17 cellular contexts compared by ENCODE assay signal in the genomic region with DNA sequence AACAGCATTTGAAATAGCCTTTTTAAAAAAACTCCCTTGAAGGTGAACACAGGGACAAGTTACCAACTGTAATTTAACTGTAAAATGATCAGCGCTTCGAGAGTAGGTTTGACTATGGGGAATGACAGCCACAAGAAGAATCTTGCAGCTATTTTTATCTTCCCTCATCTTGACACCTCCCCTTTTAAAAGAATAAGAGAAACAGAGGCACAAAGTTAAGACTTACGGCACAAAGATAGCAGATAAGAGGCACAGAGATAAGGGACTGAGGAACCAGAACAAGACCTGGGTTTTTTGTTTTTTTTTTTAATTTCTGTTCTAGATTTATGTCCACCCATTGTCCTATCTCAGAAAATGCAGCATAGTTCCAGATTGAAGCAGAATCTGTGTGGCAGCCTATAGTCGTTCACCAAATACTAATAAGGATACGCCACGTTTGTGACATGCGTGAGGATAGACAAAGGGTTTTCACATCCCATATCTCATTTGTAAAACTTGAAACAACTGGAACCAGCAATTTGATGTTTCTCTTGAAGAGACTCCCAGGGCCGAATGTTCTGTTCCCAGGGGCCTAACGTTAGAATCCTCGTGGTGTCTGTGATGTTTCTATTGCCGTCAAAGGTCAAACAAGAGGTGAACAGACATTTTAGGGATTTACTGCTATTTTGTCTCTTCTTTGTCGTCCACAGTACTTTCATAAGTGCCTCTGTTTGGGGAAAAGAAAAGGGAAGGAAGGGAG.
DNase-seq lines count a peak whose midpoint lies in the region; ATAC-seq and TF ChIP-seq lines count a peak whose summit lies in the region.
"Had no signal": no experiment of that assay in that cellular context is flagged by ENCODE, and none has a peak within 500 bp of the region (broad histone marks: within the 10 kb centered on the region; RNA-seq: fewer than 3 reads in every experiment).

No MANE protein-coding gene starts in this region.

- no peaks in the 10 kb centered on the region for H3K36me3 Mint-ChIP-seq in activated naive CD8-positive, alpha-beta T cell treated with anti-CD3 and anti-CD28 coated beads, Interleukin-2, amount 50 U/mL, for 24 hours (ENCODE audit: low read depth)
- peaks cover 7% of the 10 kb centered on the region for H3K36me3 Mint-ChIP-seq in natural killer cell
- H3K36me3 Mint-ChIP-seq: CD14-positive monocyte had no signal

- no peak for TF ChIP-seq CTCF in natural killer cell (IDR thresholded peaks at IDR 0.05)

- peak overlapping the region; percentile 45 for H3K4me3 Mint-ChIP-seq in activated naive CD8-positive, alpha-beta T cell treated with anti-CD3 and anti-CD28 coated beads, Interleukin-2, amount 50 U/mL, for 24 hours
- H3K4me3 Mint-ChIP-seq in natural killer cell, result peak overlapping the region; percentile 86
- H3K4me3 Mint-ChIP-seq: CD14-positive monocyte, GM23338 had no signal

- ATAC-seq in activated naive CD8-positive, alpha-beta T cell treated with anti-CD3 and anti-CD28 coated beads, Interleukin-2, amount 50 U/mL, for 24 hours, result no peak
- no peak for ATAC-seq in natural killer cell
- no peak for ATAC-seq in HG03342 (IDR thresholded peaks at IDR 0.05; ENCODE audit: unreplicated experiment)
- ATAC-seq: GM23338 had no signal

- no peaks in the 10 kb centered on the region for H3K27me3 ChIP-seq in HUES6 (ENCODE audit: control insufficient read depth, insufficient read depth, low read length)
- H3K27me3 ChIP-seq: sigmoid colon, transverse colon had no signal

- H3K36me3 ChIP-seq in HUES6 (ENCODE audit: control insufficient read depth, insufficient read depth, low read length), result no peaks in the 10 kb centered on the region
- H3K36me3 ChIP-seq: sigmoid colon, transverse colon had no signal

- H3K9me3 ChIP-seq in HUES6 (ENCODE audit: control insufficient read depth, insufficient read depth, low read depth, low read length), result peaks cover 4% of the 10 kb centered on the region; the same call in 1 of the 2 replicates
- H3K9me3 ChIP-seq: sigmoid colon, transverse colon had no signal

- no peak overlapping the region; the same call in 1 of the 2 replicates for H3K27ac ChIP-seq in HUES6 (ENCODE audit: low read depth, low read length)
- H3K27ac ChIP-seq: 22Rv1, sigmoid colon, transverse colon had no signal

- DNase-seq in NCI-H82 treated with DMSO at 0.1 percent for 48 hours (lab: John Stamatoyannopoulos, UW; ENCODE audit: unreplicated experiment) (peak; percentile 18), NCI-H82 (lab: John Stamatoyannopoulos, UW) (no peak), natural killer cell (no peak), retina (no peak)
- DNase-seq in activated naive CD8-positive, alpha-beta T cell treated with anti-CD3 and anti-CD28 coated beads, Interleukin-2, amount 50 U/mL, for 24 hours, result no peak
- DNase-seq in effector CD8-positive, alpha-beta T cell (lab: John Stamatoyannopoulos, UW), result no peak
- DNase-seq: caudate nucleus, EL, NCI-H1694, NCI-H345, sigmoid colon, transverse colon had no signal

- peak overlapping the region; percentile 83 for H3K27ac Mint-ChIP-seq in activated naive CD8-positive, alpha-beta T cell treated with anti-CD3 and anti-CD28 coated beads, Interleukin-2, amount 50 U/mL, for 24 hours
- H3K27ac Mint-ChIP-seq in natural killer cell, result peak overlapping the region; percentile 97 to 98
- H3K27ac Mint-ChIP-seq: CD14-positive monocyte, GM23338 had no signal

- H3K27me3 Mint-ChIP-seq in activated naive CD8-positive, alpha-beta T cell treated with anti-CD3 and anti-CD28 coated beads, Interleukin-2, amount 50 U/mL, for 24 hours, result no peaks in the 10 kb centered on the region
- no peaks in the 10 kb centered on the region for H3K27me3 Mint-ChIP-seq in natural killer cell (ENCODE audit: low read depth in 2 of 2)

- peaks cover 27% of the 10 kb centered on the region; the same call in 1 of the 2 replicates for H3K4me1 ChIP-seq in HUES6 (ENCODE audit: control insufficient read depth, insufficient read depth, low read length)

- H3K4me1 Mint-ChIP-seq in activated naive CD8-positive, alpha-beta T cell treated with anti-CD3 and anti-CD28 coated beads, Interleukin-2, amount 50 U/mL, for 24 hours, result peaks cover 60% of the 10 kb centered on the region
- peaks cover 54 to 58% of the 10 kb centered on the region in 2 donors for H3K4me1 Mint-ChIP-seq in natural killer cell

- peak overlapping the region; percentile 4 for H3K9ac ChIP-seq in HUES6 (ENCODE audit: low read length)

- intact Hi-C loops in natural killer cell (cut with micrococcal nuclease), result no loop called here

- peaks cover 3% of the 10 kb centered on the region for H3K9me3 Mint-ChIP-seq in activated naive CD8-positive, alpha-beta T cell treated with anti-CD3 and anti-CD28 coated beads, Interleukin-2, amount 50 U/mL, for 24 hours
- H3K9me3 Mint-ChIP-seq in natural killer cell, result peaks cover 2 to 7% of the 10 kb centered on the region in 2 donors
- H3K9me3 Mint-ChIP-seq: GM23338 had no signal

- H3K4me3 ChIP-seq in HUES6 (ENCODE audit: low read depth, low read length), result no peak overlapping the region
- H3K4me3 ChIP-seq: GM23338, sigmoid colon, transverse colon had no signal
